ENCODE assay signal across 1 cellular context in the genomic region with DNA sequence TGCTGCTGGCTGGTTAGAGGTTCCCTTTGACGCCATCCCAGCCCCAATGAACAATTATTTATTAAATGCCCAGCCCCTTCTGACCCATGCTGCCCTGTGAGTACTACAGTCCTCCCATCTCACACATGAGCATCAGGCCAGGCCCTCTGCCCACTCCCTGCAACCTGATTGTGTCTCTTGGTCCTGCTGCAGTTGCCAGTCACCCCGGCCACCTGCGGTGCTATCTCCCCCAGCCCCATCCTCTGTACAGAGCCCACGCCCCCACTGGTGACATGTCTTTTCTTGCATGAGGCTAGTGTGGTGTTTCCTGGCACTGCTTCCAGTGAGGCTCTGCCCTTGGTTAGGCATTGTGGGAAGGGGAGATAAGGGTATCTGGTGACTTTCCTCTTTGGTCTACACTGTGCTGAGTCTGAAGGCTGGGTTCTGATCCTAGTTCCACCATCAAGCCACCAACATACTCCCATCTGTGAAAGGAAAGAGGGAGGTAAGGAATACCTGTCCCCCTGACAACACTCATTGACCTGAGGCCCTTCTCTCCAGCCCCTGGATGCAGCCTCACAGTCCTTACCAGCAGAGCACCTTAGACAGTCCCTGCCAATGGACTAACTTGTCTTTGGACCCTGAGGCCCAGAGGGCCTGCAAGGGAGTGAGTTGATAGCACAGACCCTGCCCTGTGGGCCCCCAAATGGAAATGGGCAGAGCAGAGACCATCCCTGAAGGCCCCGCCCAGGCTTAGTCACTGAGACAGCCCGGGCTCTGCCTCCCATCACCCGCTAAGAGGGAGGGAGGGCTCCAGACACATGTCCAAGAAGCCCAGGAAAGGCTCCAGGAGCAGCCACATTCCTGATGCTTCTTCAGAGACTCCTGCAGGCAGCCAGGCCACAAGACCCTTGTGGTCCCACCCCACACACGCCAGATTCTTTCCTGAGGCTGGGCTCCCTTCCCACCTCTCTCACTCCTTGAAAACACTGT.
A peak's percentile ranks its signal among the peaks of the same experiment; 100 is the strongest.
TF ChIP-seq lines count a peak whose summit lies in the region.

No MANE protein-coding gene starts in this region.

TF ChIP-seq in HepG2, 621 proteins besides CTCF, POLR2A, EP300 and RAD21 (continued from another document and continues in another):
- TF ChIP-seq SRSF4 (IDR thresholded peaks at IDR 0.05; ENCODE audit: low read depth, low read length, poor library complexity, severe bottlenecking) (no peak), ZBTB21 (CRISPR knock-in tag; IDR thresholded peaks at IDR 0.05) (no peak), YEATS2 (CRISPR knock-in tag; IDR thresholded peaks at IDR 0.05; ENCODE audit: borderline replicate concordance) (no peak), ZNF253 (CRISPR knock-in tag; IDR thresholded peaks at IDR 0.05; ENCODE audit: borderline replicate concordance) (no peak), FOXJ3 (CRISPR knock-in tag; IDR thresholded peaks at IDR 0.05; ENCODE audit: borderline replicate concordance) (no peak), ZNF761 (CRISPR knock-in tag; conservative IDR thresholded peaks at IDR 0.05) (0 out of 2 replicates have a peak, but pooled peaks have one; percentile 71), ESRRA (CRISPR knock-in tag; IDR thresholded peaks at IDR 0.05; ENCODE audit: low read depth) (no peak), TBL1XR1 (IDR thresholded peaks at IDR 0.05; ENCODE audit: borderline replicate concordance, low read length, partially characterized antibody) (no peak), KLF16 (CRISPR knock-in tag; IDR thresholded peaks at IDR 0.05) (0 out of 4 replicates have a peak, but pooled peaks of 1 of the 2 experiments have one; percentile 17), RFXANK (CRISPR knock-in tag; IDR thresholded peaks at IDR 0.05) (0 out of 2 replicates have a peak, but pooled peaks have one; percentile 23), SRF (IDR thresholded peaks at IDR 0.05; ENCODE audit: low read depth, low read length) (no peak), ZMAT3 (CRISPR knock-in tag; conservative IDR thresholded peaks at IDR 0.05) (peak; percentile 75; the same call in 1 of the 2 replicates), SIN3A (IDR thresholded peaks at IDR 0.05; ENCODE audit: borderline replicate concordance, low read depth, low read length) (no peak), MXI1 (IDR thresholded peaks at IDR 0.05; ENCODE audit: borderline replicate concordance, low read depth, low read length) (no peak), ZNF510 (CRISPR knock-in tag; IDR thresholded peaks at IDR 0.05; ENCODE audit: low read depth) (no peak), FOXO1 (CRISPR knock-in tag; IDR thresholded peaks at IDR 0.05) (peak; percentile 28; the same call in 1 of the 2 replicates), HCFC1 (IDR thresholded peaks at IDR 0.05; ENCODE audit: low read depth, low read length) (no peak), PTBP1 (IDR thresholded peaks at IDR 0.05; ENCODE audit: low read depth, low read length, poor library complexity, severe bottlenecking) (no peak), SMAD3 (CRISPR knock-in tag; IDR thresholded peaks at IDR 0.05) (peak; percentile 18; the same call in 1 of the 2 replicates), RBFOX2 (IDR thresholded peaks at IDR 0.05; ENCODE audit: low read depth, low read length) (no peak), XRCC5 (optimal IDR thresholded peaks at IDR 0.05; ENCODE audit: low read length) (no peak), DPF2 (CRISPR knock-in tag; IDR thresholded peaks at IDR 0.05; ENCODE audit: borderline replicate concordance, low read depth) (peak; percentile 8; the same call in 1 of the 2 replicates), NFKBIZ (CRISPR knock-in tag; IDR thresholded peaks at IDR 0.05) (no peak), NAIF1 (CRISPR knock-in tag; IDR thresholded peaks at IDR 0.05; ENCODE audit: borderline replicate concordance) (no peak), HHEX (CRISPR knock-in tag; IDR thresholded peaks at IDR 0.05) (no peak)
- TF ChIP-seq, protein P1, sequence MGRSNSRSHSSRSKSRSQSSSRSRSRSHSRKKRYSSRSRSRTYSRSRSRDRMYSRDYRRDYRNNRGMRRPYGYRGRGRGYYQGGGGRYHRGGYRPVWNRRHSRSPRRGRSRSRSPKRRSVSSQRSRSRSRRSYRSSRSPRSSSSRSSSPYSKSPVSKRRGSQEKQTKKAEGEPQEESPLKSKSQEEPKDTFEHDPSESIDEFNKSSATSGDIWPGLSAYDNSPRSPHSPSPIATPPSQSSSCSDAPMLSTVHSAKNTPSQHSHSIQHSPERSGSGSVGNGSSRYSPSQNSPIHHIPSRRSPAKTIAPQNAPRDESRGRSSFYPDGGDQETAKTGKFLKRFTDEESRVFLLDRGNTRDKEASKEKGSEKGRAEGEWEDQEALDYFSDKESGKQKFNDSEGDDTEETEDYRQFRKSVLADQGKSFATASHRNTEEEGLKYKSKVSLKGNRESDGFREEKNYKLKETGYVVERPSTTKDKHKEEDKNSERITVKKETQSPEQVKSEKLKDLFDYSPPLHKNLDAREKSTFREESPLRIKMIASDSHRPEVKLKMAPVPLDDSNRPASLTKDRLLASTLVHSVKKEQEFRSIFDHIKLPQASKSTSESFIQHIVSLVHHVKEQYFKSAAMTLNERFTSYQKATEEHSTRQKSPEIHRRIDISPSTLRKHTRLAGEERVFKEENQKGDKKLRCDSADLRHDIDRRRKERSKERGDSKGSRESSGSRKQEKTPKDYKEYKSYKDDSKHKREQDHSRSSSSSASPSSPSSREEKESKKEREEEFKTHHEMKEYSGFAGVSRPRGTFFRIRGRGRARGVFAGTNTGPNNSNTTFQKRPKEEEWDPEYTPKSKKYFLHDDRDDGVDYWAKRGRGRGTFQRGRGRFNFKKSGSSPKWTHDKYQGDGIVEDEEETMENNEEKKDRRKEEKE (IDR thresholded peaks at IDR 0.05), result no peak
- TF ChIP-seq, protein P2, sequence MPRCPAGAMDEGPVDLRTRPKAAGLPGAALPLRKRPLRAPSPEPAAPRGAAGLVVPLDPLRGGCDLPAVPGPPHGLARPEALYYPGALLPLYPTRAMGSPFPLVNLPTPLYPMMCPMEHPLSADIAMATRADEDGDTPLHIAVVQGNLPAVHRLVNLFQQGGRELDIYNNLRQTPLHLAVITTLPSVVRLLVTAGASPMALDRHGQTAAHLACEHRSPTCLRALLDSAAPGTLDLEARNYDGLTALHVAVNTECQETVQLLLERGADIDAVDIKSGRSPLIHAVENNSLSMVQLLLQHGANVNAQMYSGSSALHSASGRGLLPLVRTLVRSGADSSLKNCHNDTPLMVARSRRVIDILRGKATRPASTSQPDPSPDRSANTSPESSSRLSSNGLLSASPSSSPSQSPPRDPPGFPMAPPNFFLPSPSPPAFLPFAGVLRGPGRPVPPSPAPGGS (CRISPR knock-in tag; IDR thresholded peaks at IDR 0.05), result 0 out of 2 replicates have a peak, but pooled peaks have one; percentile 42
- TF ChIP-seq, protein P3, sequence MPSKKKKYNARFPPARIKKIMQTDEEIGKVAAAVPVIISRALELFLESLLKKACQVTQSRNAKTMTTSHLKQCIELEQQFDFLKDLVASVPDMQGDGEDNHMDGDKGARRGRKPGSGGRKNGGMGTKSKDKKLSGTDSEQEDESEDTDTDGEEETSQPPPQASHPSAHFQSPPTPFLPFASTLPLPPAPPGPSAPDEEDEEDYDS (CRISPR knock-in tag; IDR thresholded peaks at IDR 0.05), result no peak
- TF ChIP-seq, protein P4, sequence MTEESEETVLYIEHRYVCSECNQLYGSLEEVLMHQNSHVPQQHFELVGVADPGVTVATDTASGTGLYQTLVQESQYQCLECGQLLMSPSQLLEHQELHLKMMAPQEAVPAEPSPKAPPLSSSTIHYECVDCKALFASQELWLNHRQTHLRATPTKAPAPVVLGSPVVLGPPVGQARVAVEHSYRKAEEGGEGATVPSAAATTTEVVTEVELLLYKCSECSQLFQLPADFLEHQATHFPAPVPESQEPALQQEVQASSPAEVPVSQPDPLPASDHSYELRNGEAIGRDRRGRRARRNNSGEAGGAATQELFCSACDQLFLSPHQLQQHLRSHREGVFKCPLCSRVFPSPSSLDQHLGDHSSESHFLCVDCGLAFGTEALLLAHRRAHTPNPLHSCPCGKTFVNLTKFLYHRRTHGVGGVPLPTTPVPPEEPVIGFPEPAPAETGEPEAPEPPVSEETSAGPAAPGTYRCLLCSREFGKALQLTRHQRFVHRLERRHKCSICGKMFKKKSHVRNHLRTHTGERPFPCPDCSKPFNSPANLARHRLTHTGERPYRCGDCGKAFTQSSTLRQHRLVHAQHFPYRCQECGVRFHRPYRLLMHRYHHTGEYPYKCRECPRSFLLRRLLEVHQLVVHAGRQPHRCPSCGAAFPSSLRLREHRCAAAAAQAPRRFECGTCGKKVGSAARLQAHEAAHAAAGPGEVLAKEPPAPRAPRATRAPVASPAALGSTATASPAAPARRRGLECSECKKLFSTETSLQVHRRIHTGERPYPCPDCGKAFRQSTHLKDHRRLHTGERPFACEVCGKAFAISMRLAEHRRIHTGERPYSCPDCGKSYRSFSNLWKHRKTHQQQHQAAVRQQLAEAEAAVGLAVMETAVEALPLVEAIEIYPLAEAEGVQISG (CRISPR knock-in tag; IDR thresholded peaks at IDR 0.05), result no peak; the same call in 1 of the 2 replicates
- TF ChIP-seq, protein P5, sequence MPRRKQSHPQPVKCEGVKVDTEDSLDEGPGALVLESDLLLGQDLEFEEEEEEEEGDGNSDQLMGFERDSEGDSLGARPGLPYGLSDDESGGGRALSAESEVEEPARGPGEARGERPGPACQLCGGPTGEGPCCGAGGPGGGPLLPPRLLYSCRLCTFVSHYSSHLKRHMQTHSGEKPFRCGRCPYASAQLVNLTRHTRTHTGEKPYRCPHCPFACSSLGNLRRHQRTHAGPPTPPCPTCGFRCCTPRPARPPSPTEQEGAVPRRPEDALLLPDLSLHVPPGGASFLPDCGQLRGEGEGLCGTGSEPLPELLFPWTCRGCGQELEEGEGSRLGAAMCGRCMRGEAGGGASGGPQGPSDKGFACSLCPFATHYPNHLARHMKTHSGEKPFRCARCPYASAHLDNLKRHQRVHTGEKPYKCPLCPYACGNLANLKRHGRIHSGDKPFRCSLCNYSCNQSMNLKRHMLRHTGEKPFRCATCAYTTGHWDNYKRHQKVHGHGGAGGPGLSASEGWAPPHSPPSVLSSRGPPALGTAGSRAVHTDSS (CRISPR knock-in tag; conservative IDR thresholded peaks at IDR 0.05), result no peak
- TF ChIP-seq, protein P6, sequence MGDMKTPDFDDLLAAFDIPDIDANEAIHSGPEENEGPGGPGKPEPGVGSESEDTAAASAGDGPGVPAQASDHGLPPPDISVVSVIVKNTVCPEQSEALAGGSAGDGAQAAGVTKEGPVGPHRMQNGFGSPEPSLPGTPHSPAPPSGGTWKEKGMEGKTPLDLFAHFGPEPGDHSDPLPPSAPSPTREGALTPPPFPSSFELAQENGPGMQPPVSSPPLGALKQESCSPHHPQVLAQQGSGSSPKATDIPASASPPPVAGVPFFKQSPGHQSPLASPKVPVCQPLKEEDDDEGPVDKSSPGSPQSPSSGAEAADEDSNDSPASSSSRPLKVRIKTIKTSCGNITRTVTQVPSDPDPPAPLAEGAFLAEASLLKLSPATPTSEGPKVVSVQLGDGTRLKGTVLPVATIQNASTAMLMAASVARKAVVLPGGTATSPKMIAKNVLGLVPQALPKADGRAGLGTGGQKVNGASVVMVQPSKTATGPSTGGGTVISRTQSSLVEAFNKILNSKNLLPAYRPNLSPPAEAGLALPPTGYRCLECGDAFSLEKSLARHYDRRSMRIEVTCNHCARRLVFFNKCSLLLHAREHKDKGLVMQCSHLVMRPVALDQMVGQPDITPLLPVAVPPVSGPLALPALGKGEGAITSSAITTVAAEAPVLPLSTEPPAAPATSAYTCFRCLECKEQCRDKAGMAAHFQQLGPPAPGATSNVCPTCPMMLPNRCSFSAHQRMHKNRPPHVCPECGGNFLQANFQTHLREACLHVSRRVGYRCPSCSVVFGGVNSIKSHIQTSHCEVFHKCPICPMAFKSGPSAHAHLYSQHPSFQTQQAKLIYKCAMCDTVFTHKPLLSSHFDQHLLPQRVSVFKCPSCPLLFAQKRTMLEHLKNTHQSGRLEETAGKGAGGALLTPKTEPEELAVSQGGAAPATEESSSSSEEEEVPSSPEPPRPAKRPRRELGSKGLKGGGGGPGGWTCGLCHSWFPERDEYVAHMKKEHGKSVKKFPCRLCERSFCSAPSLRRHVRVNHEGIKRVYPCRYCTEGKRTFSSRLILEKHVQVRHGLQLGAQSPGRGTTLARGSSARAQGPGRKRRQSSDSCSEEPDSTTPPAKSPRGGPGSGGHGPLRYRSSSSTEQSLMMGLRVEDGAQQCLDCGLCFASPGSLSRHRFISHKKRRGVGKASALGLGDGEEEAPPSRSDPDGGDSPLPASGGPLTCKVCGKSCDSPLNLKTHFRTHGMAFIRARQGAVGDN (CRISPR knock-in tag; IDR thresholded peaks at IDR 0.05), result peak; percentile 48; the same call in 1 of the 2 replicates
- TF ChIP-seq, protein P7, sequence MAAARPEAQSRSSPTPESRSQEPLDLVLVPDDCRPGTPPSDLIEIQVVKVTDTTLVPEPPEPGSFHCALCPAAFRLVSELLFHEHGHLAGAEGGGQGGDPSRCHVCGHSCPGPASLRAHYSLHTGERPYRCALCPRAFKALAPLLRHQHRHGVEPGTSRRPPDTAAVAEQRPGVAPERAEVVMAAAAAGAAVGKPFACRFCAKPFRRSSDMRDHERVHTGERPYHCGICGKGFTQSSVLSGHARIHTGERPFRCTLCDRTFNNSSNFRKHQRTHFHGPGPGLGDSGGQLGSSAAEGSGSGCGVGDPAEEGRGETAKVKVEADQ (CRISPR knock-in tag; IDR thresholded peaks at IDR 0.05; ENCODE audit: borderline replicate concordance), result 0 out of 2 replicates have a peak, but pooled peaks have one; percentile 57
- TF ChIP-seq, protein P8, sequence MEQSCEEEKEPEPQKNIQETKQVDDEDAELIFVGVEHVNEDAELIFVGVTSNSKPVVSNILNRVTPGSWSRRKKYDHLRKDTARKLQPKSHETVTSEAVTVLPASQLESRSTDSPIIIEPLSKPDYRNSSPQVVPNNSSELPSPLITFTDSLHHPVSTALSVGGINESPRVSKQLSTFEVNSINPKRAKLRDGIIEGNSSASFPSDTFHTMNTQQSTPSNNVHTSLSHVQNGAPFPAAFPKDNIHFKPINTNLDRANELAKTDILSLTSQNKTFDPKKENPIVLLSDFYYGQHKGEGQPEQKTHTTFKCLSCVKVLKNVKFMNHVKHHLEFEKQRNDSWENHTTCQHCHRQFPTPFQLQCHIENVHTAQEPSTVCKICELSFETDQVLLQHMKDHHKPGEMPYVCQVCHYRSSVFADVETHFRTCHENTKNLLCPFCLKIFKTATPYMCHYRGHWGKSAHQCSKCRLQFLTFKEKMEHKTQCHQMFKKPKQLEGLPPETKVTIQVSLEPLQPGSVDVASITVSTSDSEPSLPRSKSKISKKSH (CRISPR knock-in tag; IDR thresholded peaks at IDR 0.05; ENCODE audit: borderline replicate concordance), result no peak
- TF ChIP-seq, protein P9, sequence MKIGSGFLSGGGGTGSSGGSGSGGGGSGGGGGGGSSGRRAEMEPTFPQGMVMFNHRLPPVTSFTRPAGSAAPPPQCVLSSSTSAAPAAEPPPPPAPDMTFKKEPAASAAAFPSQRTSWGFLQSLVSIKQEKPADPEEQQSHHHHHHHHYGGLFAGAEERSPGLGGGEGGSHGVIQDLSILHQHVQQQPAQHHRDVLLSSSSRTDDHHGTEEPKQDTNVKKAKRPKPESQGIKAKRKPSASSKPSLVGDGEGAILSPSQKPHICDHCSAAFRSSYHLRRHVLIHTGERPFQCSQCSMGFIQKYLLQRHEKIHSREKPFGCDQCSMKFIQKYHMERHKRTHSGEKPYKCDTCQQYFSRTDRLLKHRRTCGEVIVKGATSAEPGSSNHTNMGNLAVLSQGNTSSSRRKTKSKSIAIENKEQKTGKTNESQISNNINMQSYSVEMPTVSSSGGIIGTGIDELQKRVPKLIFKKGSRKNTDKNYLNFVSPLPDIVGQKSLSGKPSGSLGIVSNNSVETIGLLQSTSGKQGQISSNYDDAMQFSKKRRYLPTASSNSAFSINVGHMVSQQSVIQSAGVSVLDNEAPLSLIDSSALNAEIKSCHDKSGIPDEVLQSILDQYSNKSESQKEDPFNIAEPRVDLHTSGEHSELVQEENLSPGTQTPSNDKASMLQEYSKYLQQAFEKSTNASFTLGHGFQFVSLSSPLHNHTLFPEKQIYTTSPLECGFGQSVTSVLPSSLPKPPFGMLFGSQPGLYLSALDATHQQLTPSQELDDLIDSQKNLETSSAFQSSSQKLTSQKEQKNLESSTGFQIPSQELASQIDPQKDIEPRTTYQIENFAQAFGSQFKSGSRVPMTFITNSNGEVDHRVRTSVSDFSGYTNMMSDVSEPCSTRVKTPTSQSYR (CRISPR knock-in tag; IDR thresholded peaks at IDR 0.05; ENCODE audit: borderline replicate concordance), result no peak
